In the genomic region with DNA sequence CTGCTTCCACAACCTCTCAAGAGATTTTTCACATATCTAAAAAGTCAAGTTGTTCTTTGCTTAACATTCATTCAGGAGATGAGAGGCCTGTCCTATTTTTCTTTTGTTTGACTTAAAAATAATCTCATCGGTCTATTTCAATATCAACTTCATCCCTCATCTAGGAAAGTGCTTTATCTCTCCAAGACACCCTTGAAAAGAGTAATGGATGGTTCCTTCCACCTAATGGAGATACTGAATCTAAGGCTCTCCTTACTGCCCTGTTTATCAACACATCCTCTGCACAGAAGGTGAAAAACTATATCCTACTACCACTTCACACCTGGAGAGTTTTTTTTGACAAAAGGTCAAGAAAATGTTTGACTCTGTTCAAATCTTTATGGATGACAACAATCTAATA, we compare ENCODE assay signal across 1 cellular context.
TF ChIP-seq lines count a peak whose summit lies in the region.

No MANE protein-coding gene starts in this region.

TF ChIP-seq in H1, 55 proteins besides CTCF, POLR2A, EP300 and RAD21:
- TF ChIP-seq CEBPB (IDR thresholded peaks at IDR 0.05; ENCODE audit: low read depth, low read length) (no peak), FOSL1 (IDR thresholded peaks at IDR 0.05; ENCODE audit: insufficient read depth, low read depth, low read length) (no peak), GABPA (IDR thresholded peaks at IDR 0.05; ENCODE audit: borderline replicate concordance, insufficient read depth, low read length) (no peak), HDAC6 (IDR thresholded peaks at IDR 0.05; ENCODE audit: low read depth, low read length) (no peak), POU5F1 (IDR thresholded peaks at IDR 0.05; ENCODE audit: low read depth, low read length) (no peak), SIX5 (IDR thresholded peaks at IDR 0.05; ENCODE audit: low read depth, low read length) (no peak)
- TF ChIP-seq, protein P1, sequence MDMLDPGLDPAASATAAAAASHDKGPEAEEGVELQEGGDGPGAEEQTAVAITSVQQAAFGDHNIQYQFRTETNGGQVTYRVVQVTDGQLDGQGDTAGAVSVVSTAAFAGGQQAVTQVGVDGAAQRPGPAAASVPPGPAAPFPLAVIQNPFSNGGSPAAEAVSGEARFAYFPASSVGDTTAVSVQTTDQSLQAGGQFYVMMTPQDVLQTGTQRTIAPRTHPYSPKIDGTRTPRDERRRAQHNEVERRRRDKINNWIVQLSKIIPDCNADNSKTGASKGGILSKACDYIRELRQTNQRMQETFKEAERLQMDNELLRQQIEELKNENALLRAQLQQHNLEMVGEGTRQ (IDR thresholded peaks at IDR 0.05; ENCODE audit: low read length) = no peak
- TF ChIP-seq, protein P2, sequence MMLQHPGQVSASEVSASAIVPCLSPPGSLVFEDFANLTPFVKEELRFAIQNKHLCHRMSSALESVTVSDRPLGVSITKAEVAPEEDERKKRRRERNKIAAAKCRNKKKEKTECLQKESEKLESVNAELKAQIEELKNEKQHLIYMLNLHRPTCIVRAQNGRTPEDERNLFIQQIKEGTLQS (IDR thresholded peaks at IDR 0.05; ENCODE audit: insufficient read depth, low read depth, low read length) = no peak
